Comparison of ENCODE assay signal across 24 cellular contexts in genomic region chr7:69199661-69200060, GRCh38.
DNase-seq lines count a peak whose midpoint lies in the region; ATAC-seq and TF ChIP-seq lines count a peak whose summit lies in the region.
"Had no signal": no experiment of that assay in that cellular context is flagged by ENCODE, and none has a peak within 500 bp of the region (broad histone marks: within the 10 kb centered on the region; RNA-seq: fewer than 3 reads in every experiment).

No MANE protein-coding gene starts in this region.

- H3K4me3 ChIP-seq in BLaER1: no peak overlapping the region
- no peak overlapping the region for H3K4me3 ChIP-seq in CD8-positive, alpha-beta memory T cell (ENCODE audit: low read length)
- no peak overlapping the region for H3K4me3 ChIP-seq in SK-N-MC
- no peak overlapping the region for H3K4me3 ChIP-seq in neural progenitor cell
- H3K4me3 ChIP-seq: colonic mucosa, esophagus squamous epithelium, GM23338, mucosa of descending colon had no signal

- no peak for ATAC-seq in memory B cell (ENCODE audit: low read depth)
- ATAC-seq: GM23338, mucosa of descending colon had no signal

- H3K27ac Mint-ChIP-seq in CD8-positive, alpha-beta memory T cell: peak overlapping the region in 5 of 8 donors; percentile 15 to 96 (median 61)
- H3K27ac Mint-ChIP-seq in memory B cell (peak overlapping the region; percentile 52), neural progenitor cell (no peak overlapping the region)
- H3K27ac Mint-ChIP-seq: endodermal cell; GM23338; T-helper 2 cell treated with Interferon-gamma antibody and Interleukin-4, amounts not matched to agents 5 μg/mL and 100 μg/mL, for 36 hours; type B pancreatic cell had no signal

- H3K4me1 ChIP-seq in BLaER1: peaks cover 33% of the 10 kb centered on the region
- H3K4me1 ChIP-seq in CD8-positive, alpha-beta memory T cell (ENCODE audit: insufficient read depth, low read length): peaks cover 3% of the 10 kb centered on the region
- H3K4me1 ChIP-seq in neural progenitor cell: no peaks in the 10 kb centered on the region
- H3K4me1 ChIP-seq: colonic mucosa, esophagus squamous epithelium had no signal

- H3F3A ChIP-seq in neural progenitor cell (ENCODE audit: low read depth): no peaks in the 10 kb centered on the region

- H3K9ac ChIP-seq in BLaER1 (no peak overlapping the region), SK-N-MC (ENCODE audit: insufficient read length) (no peak overlapping the region), neural progenitor cell (no peak overlapping the region)
- H3K9ac ChIP-seq: SK-N-SH had no signal

- H3K4me2 ChIP-seq in BLaER1 (peak overlapping the region; percentile 49), neural progenitor cell (no peak overlapping the region)
- H3K4me2 ChIP-seq: GM23338, SK-N-SH had no signal

- H3K36me3 Mint-ChIP-seq in CD8-positive, alpha-beta memory T cell: peaks cover 0 to 3% (median 0%) of the 10 kb centered on the region in 3 donors
- H3K36me3 Mint-ChIP-seq in memory B cell: peaks cover 8% of the 10 kb centered on the region
- no peaks in the 10 kb centered on the region for H3K36me3 Mint-ChIP-seq in neural progenitor cell
- H3K36me3 Mint-ChIP-seq: type B pancreatic cell had no signal

- DNase-seq in CD8-positive, alpha-beta memory T cell: no peak
- DNase-seq in SK-N-MC (ENCODE audit: low read depth, low spot score) (peak; percentile 82), memory B cell (ENCODE audit: low spot score in 2 of 2) (no peak), cortex of kidney (lab: John Stamatoyannopoulos, UW) (no peak), NCI-H1694 (lab: John Stamatoyannopoulos, UW) (no peak), kidney glomerular epithelial cell (lab: John Stamatoyannopoulos, UW) (no peak), neural progenitor cell (ENCODE audit: low spot score) (no peak)
- DNase-seq: activated CD4-positive, alpha-beta T cell treated with anti-CD3 and anti-CD28 coated beads, Interleukin-2, amount 50 U/mL, for 48 hours; activated effector memory CD4-positive, alpha-beta T cell treated with anti-CD3 and anti-CD28 coated beads, Interleukin-2, amount 50 U/mL, for 16 hours; activated T-cell treated with anti-CD3 and anti-CD28 coated beads for 4 hours; colonic mucosa; DMS53; endodermal cell; esophagus squamous epithelium; hypothalamus; KBM-7; mucosa of descending colon; NCI-H187; NCI-H2171 treated with DMSO at 0.1 percent for 48 hours; SK-N-SH had no signal

- H3K27me3 Mint-ChIP-seq in CD8-positive, alpha-beta memory T cell: peaks cover 0 to 1% of the 10 kb centered on the region in 2 donors
- no peaks in the 10 kb centered on the region for H3K27me3 Mint-ChIP-seq in memory B cell
- peaks cover 4% of the 10 kb centered on the region for H3K27me3 Mint-ChIP-seq in neural progenitor cell (ENCODE audit: insufficient read depth, low read depth)
- H3K27me3 Mint-ChIP-seq: type B pancreatic cell had no signal

- H3K4me1 Mint-ChIP-seq in CD8-positive, alpha-beta memory T cell: peaks cover 7 to 14% (median 14%) of the 10 kb centered on the region in 3 donors
- peaks cover 7% of the 10 kb centered on the region for H3K4me1 Mint-ChIP-seq in memory B cell
- H3K4me1 Mint-ChIP-seq in neural progenitor cell: peaks cover 5% of the 10 kb centered on the region
- H3K4me1 Mint-ChIP-seq: endodermal cell, GM23338 had no signal

- H3K4me3 Mint-ChIP-seq in CD8-positive, alpha-beta memory T cell: no peak overlapping the region
- H3K4me3 Mint-ChIP-seq in memory B cell (no peak overlapping the region), neural progenitor cell (no peak overlapping the region)
- H3K4me3 Mint-ChIP-seq: endodermal cell; GM23338; T-helper 2 cell treated with Interferon-gamma antibody and Interleukin-4, amounts not matched to agents 5 μg/mL and 100 μg/mL, for 36 hours; type B pancreatic cell had no signal

- H3K36me3 ChIP-seq in BLaER1: no peaks in the 10 kb centered on the region
- no peaks in the 10 kb centered on the region for H3K36me3 ChIP-seq in CD8-positive, alpha-beta memory T cell (ENCODE audit: insufficient read depth, low read length)
- H3K36me3 ChIP-seq in SK-N-MC (ENCODE audit: insufficient read depth, low read length): no peaks in the 10 kb centered on the region
- H3K36me3 ChIP-seq in neural progenitor cell: no peaks in the 10 kb centered on the region
- H3K36me3 ChIP-seq: colonic mucosa, esophagus squamous epithelium had no signal

- H3K27ac ChIP-seq in BLaER1 (peak overlapping the region; percentile 75), SK-N-MC (peak overlapping the region; percentile 94), neural progenitor cell (no peak overlapping the region)
- no peak overlapping the region for H3K27ac ChIP-seq in CD8-positive, alpha-beta memory T cell (ENCODE audit: low read depth, low read length)
- H3K27ac ChIP-seq: colonic mucosa had no signal

- H4K20me1 ChIP-seq in BLaER1: no peaks in the 10 kb centered on the region
- H4K20me1 ChIP-seq in neural progenitor cell (ENCODE audit: low read depth): no peaks in the 10 kb centered on the region

- peaks cover 17 to 35% (median 33%) of the 10 kb centered on the region in 5 donors for H3K9me3 Mint-ChIP-seq in CD8-positive, alpha-beta memory T cell
- peaks cover 16% of the 10 kb centered on the region for H3K9me3 Mint-ChIP-seq in memory B cell
- H3K9me3 Mint-ChIP-seq in neural progenitor cell: no peaks in the 10 kb centered on the region

- no peak for TF ChIP-seq CTCF in neural progenitor cell (IDR thresholded peaks at IDR 0.05)

- no peaks in the 10 kb centered on the region for H3K27me3 ChIP-seq in BLaER1
- H3K27me3 ChIP-seq in CD8-positive, alpha-beta memory T cell (ENCODE audit: insufficient read depth, low read length, poor library complexity, severe bottlenecking): no peaks in the 10 kb centered on the region
- no peaks in the 10 kb centered on the region for H3K27me3 ChIP-seq in neural progenitor cell
- H3K27me3 ChIP-seq: colonic mucosa, esophagus squamous epithelium had no signal

- H3K9me3 ChIP-seq in BLaER1: peaks cover 40% of the 10 kb centered on the region
- peaks cover 9% of the 10 kb centered on the region for H3K9me3 ChIP-seq in CD8-positive, alpha-beta memory T cell (ENCODE audit: low read length)
- no peaks in the 10 kb centered on the region; the same call in 1 of the 2 replicates for H3K9me3 ChIP-seq in SK-N-MC (ENCODE audit: low read depth, low read length)
- no peaks in the 10 kb centered on the region for H3K9me3 ChIP-seq in neural progenitor cell (ENCODE audit: low read depth)
- H3K9me3 ChIP-seq: colonic mucosa, SK-N-SH had no signal

- POLR2A ChIA-PET in CD8-positive, alpha-beta memory T cell (lab: Charles Lee): no interaction called here

- CTCF ChIA-PET in CD8-positive, alpha-beta memory T cell (lab: Charles Lee): no interaction called here

- no peaks in the 10 kb centered on the region for H3K79me2 ChIP-seq in neural progenitor cell (ENCODE audit: low read depth)

- no peak overlapping the region for H2AFZ ChIP-seq in neural progenitor cell (replicated peaks)
- H2AFZ ChIP-seq: GM23338 had no signal

Comparison
In these comparisons a context has a peak if more than half of its experiments do, and no peak if none do; other contexts are left out.
1. H3K27ac ChIP-seq: peak in BLaER1 (single experiment) and SK-N-MC (single experiment); none in CD8-positive, alpha-beta memory T cell (single experiment) and neural progenitor cell (single experiment).